8 cellular contexts compared by ENCODE assay signal in genomic region chr3:192831111-192831644, GRCh38.
DNase-seq lines count a peak whose midpoint lies in the region; ATAC-seq and TF ChIP-seq lines count a peak whose summit lies in the region.

No MANE protein-coding gene starts in this region.

- peak; percentile 38 for ATAC-seq in GM19395 (IDR thresholded peaks at IDR 0.05; ENCODE audit: unreplicated experiment)
- no peak for ATAC-seq in GM18858 (IDR thresholded peaks at IDR 0.05; ENCODE audit: unreplicated experiment)

- H3F3A ChIP-seq in MM.1S (ENCODE audit: insufficient read depth, low read length) = no peaks in the 10 kb centered on the region

- no peaks in the 10 kb centered on the region for H3K36me3 ChIP-seq in MG63
- H3K36me3 ChIP-seq in MM.1S (replicated peaks; ENCODE audit: insufficient read depth, low read length) = no peaks in the 10 kb centered on the region

- H3K79me2 ChIP-seq in MM.1S (ENCODE audit: low read length) = no peaks in the 10 kb centered on the region

- H3K9ac ChIP-seq in MM.1S (ENCODE audit: low read length) = no peak overlapping the region

- H2AFZ ChIP-seq in MM.1S (ENCODE audit: low read length) = no peak overlapping the region

- no peaks in the 10 kb centered on the region for H4K20me1 ChIP-seq in MM.1S (ENCODE audit: insufficient read depth, low read length)

- H3K27ac ChIP-seq in MM.1S (ENCODE audit: low read length) = no peak overlapping the region

- H3K4me3 ChIP-seq in AG10803 (ENCODE audit: low read length) = no peak overlapping the region
- no peak overlapping the region for H3K4me3 ChIP-seq in MG63
- H3K4me3 ChIP-seq in MM.1S (ENCODE audit: low read length) = no peak overlapping the region

- no peaks in the 10 kb centered on the region for H3K9me3 ChIP-seq in MG63
- H3K9me3 ChIP-seq in MM.1S (replicated peaks; ENCODE audit: insufficient read depth, low read length) = no peaks in the 10 kb centered on the region

- TF ChIP-seq CTCF in AG10803 (conservative IDR thresholded peaks at IDR 0.05; ENCODE audit: low read length) = no peak
- TF ChIP-seq CTCF in MM.1S (IDR thresholded peaks at IDR 0.05; ENCODE audit: low read length) = no peak

- peak; percentile 87 for DNase-seq in AG10803 (ENCODE audit: low read depth)
- peak; percentile 64 for DNase-seq in MG63
- DNase-seq in fibroblast of peridontal ligament (ENCODE audit: extremely low read depth) = peak; percentile 94
- DNase-seq in HT-29 (ENCODE audit: low spot score) = no peak
- no peak for DNase-seq in MM.1S
- DNase-seq in DMS79 treated with DMSO at 0.1 percent for 48 hours (lab: John Stamatoyannopoulos, UW) = no peak

- no peak overlapping the region for H3K4me2 ChIP-seq in MM.1S (ENCODE audit: low read depth, low read length)

- no peaks in the 10 kb centered on the region for H3K4me1 ChIP-seq in MM.1S (ENCODE audit: low read length)

- H3K27me3 ChIP-seq in MG63 (no peaks in the 10 kb centered on the region), MM.1S (replicated peaks; ENCODE audit: insufficient read depth, low read length) (no peaks in the 10 kb centered on the region)

- no peaks in the 10 kb centered on the region for H3K9me2 ChIP-seq in MM.1S (replicated peaks; ENCODE audit: insufficient read depth, low read length)

Comparison
In these comparisons a context has a peak if more than half of its experiments do, and no peak if none do; other contexts are left out.
1. DNase-seq: peak in AG10803 (single experiment), MG63 (single experiment) and fibroblast of peridontal ligament (single experiment); none in HT-29 (single experiment), MM.1S (single experiment) and DMS79 treated with DMSO at 0.1 percent for 48 hours (single experiment).